8 cellular contexts compared by ENCODE assay signal in the genomic region with DNA sequence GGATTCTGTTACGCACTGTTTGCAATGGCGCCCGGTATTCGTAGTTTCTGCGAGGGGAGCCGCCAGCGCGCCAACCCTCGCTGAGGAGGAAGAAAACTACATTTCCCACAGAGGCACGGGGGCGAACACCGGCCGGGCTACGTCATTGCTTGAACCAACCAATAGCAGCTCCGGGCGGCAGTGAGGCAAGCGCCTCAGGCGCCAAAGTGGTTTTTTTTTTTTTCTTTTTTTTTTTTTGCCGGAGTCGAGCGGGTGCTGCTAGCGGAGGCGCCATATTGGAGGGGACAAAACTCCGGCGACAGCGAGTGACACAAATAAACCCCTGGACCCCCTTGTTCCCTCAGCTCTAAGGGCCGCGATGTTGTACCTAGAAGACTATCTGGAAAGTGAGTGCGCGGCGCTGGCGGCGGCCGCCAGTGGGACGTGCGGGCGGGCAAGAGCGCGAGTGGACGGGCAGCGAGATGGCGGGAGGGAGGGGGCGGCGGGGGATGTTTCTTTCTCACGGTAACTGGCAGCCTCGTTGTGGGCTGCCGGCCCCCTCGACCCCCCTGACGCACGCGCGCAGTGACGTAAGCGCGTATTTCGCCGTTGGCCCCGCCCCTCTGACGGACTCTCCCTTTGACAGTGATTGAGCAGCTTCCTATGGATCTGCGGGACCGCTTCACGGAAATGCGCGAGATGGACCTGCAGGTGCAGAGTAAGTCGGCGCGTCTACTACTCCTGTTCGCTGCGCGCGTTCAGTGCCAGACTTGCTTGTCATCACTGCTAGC. TPM values are rescaled to one million over a fixed set of nuclear protein-coding genes. Genes with fewer than 3 reads are reported as not detected.
DNase-seq lines count a peak whose midpoint lies in the region; ATAC-seq, FAIRE-seq and TF ChIP-seq lines count a peak whose summit lies in the region.

A gene with protein sequence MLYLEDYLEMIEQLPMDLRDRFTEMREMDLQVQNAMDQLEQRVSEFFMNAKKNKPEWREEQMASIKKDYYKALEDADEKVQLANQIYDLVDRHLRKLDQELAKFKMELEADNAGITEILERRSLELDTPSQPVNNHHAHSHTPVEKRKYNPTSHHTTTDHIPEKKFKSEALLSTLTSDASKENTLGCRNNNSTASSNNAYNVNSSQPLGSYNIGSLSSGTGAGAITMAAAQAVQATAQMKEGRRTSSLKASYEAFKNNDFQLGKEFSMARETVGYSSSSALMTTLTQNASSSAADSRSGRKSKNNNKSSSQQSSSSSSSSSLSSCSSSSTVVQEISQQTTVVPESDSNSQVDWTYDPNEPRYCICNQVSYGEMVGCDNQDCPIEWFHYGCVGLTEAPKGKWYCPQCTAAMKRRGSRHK (plus strand): TSS at position 239 of the 770 bp plus-strand sequence. CDS start 120 bp downstream, at position 359.

- H3K36me3 ChIP-seq in BE2C = peaks cover 17% of the 10 kb centered on the region

- ATAC-seq in HG03460 (IDR thresholded peaks at IDR 0.05; ENCODE audit: unreplicated experiment) = peak; percentile 96

- no peak for TF ChIP-seq CTCF in BE2C (IDR thresholded peaks at IDR 0.05; ENCODE audit: low read depth, low read length)

- no peaks in the 10 kb centered on the region; the same call in 1 of the 2 replicates for H3K4me1 ChIP-seq in BE2C

- DNase-seq in BE2C (peak; percentile 96), GM19240 (ENCODE audit: insufficient read length, low spot score) (peak; percentile 31), NCI-H526 (lab: John Stamatoyannopoulos, UW) (peak; percentile 99), kidney glomerular epithelial cell (lab: John Stamatoyannopoulos, UW) (peak; percentile 95)
- peak; percentile 96 for DNase-seq in activated CD4-positive, alpha-beta T cell treated with anti-CD3 and anti-CD28 coated beads for 48 hours
- peak; percentile 89 to 99 for DNase-seq in stimulated activated CD4-positive, alpha-beta T cell treated with anti-CD3 and anti-CD28 coated beads, Interleukin-1b, Interleukin-23, amount 100 ng/mL, for 1 hour (ENCODE audit: low read depth in 2 of 2)

- no peaks in the 10 kb centered on the region for H3K9me3 ChIP-seq in BE2C

- peak within 1 kb of the TSS; percentile 94 for H3K4me3 ChIP-seq in BE2C (ENCODE audit: low read depth, low read length)

- FAIRE-seq in colon (lab: Jason Lieb, UNC) = peak; percentile 55

- H3K27me3 ChIP-seq in BE2C = peaks cover 7% of the 10 kb centered on the region

RNA-seq across cellular contexts. Expression of the gene that starts here (rescaled TPM):
- 7.6 TPM for polyA plus RNA-seq in BE2C (2012; ENCODE audit: insufficient read depth, insufficient read length, low read depth)

Comparison
In these comparisons a context has a peak if more than half of its experiments do, and no peak if none do; other contexts are left out.
1. Peak in every context shown above with its lines: DNase-seq, ATAC-seq and H3K4me3 ChIP-seq.
2. DNase-seq: peak in every context shown above with its lines; median percentile 99 in NCI-H526; 96 in BE2C; 96 in activated CD4-positive, alpha-beta T cell treated with anti-CD3 and anti-CD28 coated beads for 48 hours; 95 in kidney glomerular epithelial cell; 94 in stimulated activated CD4-positive, alpha-beta T cell treated with anti-CD3 and anti-CD28 coated beads, Interleukin-1b, Interleukin-23, amount 100 ng/mL, for 1 hour; 31 in GM19240.